Comparison of ENCODE assay signal across 18 cellular contexts in genomic region chr10:103110407-103110806, GRCh38.
DNase-seq lines count a peak whose midpoint lies in the region; ATAC-seq and TF ChIP-seq lines count a peak whose summit lies in the region.
"Had no signal": no experiment of that assay in that cellular context is flagged by ENCODE, and none has a peak within 500 bp of the region (broad histone marks: within the 10 kb centered on the region; RNA-seq: fewer than 3 reads in every experiment).

No MANE protein-coding gene starts in this region.

- no peak for ATAC-seq in lower lobe of right lung
- ATAC-seq in GM21390 (IDR thresholded peaks at IDR 0.05; ENCODE audit: unreplicated experiment), result no peak
- ATAC-seq: activated CD4-positive, CD25-positive, alpha-beta regulatory T cell treated with anti-CD3 and anti-CD28 coated beads, Interleukin-2, amount 50 U/mL, for 24 hours; stimulated activated naive CD8-positive, alpha-beta T cell treated with anti-CD3 and anti-CD28 coated beads, Interleukin-15, Interleukin-2, amounts not matched to agents 100 U/mL and 50 U/mL, for 24 hours had no signal

- peaks cover 17% of the 10 kb centered on the region for H3F3A ChIP-seq in GM23248 (ENCODE audit: insufficient read depth)

- H3K27ac ChIP-seq in GM23248 (0 out of 2 replicates have a peak overlapping the region, but pooled peaks have one; percentile 20), ascending aorta (peak overlapping the region; percentile 66 to 83), lower lobe of right lung (peak overlapping the region; percentile 61), suprapubic skin (peak overlapping the region; percentile 52)
- H3K27ac ChIP-seq: colonic mucosa had no signal

- no peak for TF ChIP-seq EP300 in suprapubic skin (IDR thresholded peaks at IDR 0.05)

- H3K4me3 ChIP-seq in GM23248 (no peak overlapping the region), ascending aorta (no peak overlapping the region), lower lobe of right lung (no peak overlapping the region), suprapubic skin (no peak overlapping the region)
- H3K4me3 ChIP-seq: colonic mucosa, left lung had no signal

- H3K79me2 ChIP-seq in GM23248 (ENCODE audit: insufficient read depth), result peaks cover 93% of the 10 kb centered on the region

- in situ Hi-C loops in GM23248 (cut with MboI), result no loop called here

- H3K9me2 ChIP-seq in GM23248 (ENCODE audit: insufficient read depth), result no peaks in the 10 kb centered on the region

- H3K9me3 ChIP-seq in GM23248 (ENCODE audit: low read depth) (no peaks in the 10 kb centered on the region), ascending aorta (no peaks in the 10 kb centered on the region), lower lobe of right lung (no peaks in the 10 kb centered on the region), suprapubic skin (no peaks in the 10 kb centered on the region)
- H3K9me3 ChIP-seq: colonic mucosa, left lung had no signal

- DNase-seq in GM23248 (no peak), ascending aorta (ENCODE audit: low spot score in 2 of 2) (no peak), lower lobe of right lung (no peak), suprapubic skin (ENCODE audit: low spot score in 2 of 2) (no peak), kidney tubule cell (ENCODE audit: low spot score) (no peak), NCI-H2081 treated with DMSO at 0.1 percent for 48 hours (lab: John Stamatoyannopoulos, UW) (no peak), NCI-H146 treated with DMSO at 0.1 percent for 48 hours (lab: John Stamatoyannopoulos, UW; ENCODE audit: unreplicated experiment) (no peak)
- DNase-seq: activated effector memory CD4-positive, alpha-beta T cell treated with Interleukin-2 at 50 U/mL for 16 hours; colonic mucosa; COR-L47; foreskin melanocyte; left lung; naive B cell; NCI-H2081; stimulated activated naive CD8-positive, alpha-beta T cell treated with anti-CD3 and anti-CD28 coated beads, Interleukin-15, Interleukin-2, amounts not matched to agents 100 U/mL and 50 U/mL, for 24 hours; T1000 had no signal

- peaks cover 5% of the 10 kb centered on the region; the same call in 1 of the 2 replicates for H4K20me1 ChIP-seq in GM23248 (ENCODE audit: insufficient read depth)

- H3K9ac ChIP-seq in GM23248, result no peak overlapping the region

- intact Hi-C loops in ascending aorta (cut with DNase I) (no loop called here), lower lobe of right lung (cut with DNase I) (no loop called here)

- no peaks in the 10 kb centered on the region for H3K27me3 ChIP-seq in GM23248 (replicated peaks; ENCODE audit: insufficient read depth)
- H3K27me3 ChIP-seq in ascending aorta, result no peaks in the 10 kb centered on the region
- no peaks in the 10 kb centered on the region for H3K27me3 ChIP-seq in lower lobe of right lung (ENCODE audit: low read depth)
- no peaks in the 10 kb centered on the region for H3K27me3 ChIP-seq in suprapubic skin
- H3K27me3 ChIP-seq: colonic mucosa, left lung had no signal

- no peak overlapping the region for H2AFZ ChIP-seq in GM23248

- TF ChIP-seq POLR2A in suprapubic skin (IDR thresholded peaks at IDR 0.05), result no peak

- H3K4me2 ChIP-seq in GM23248 (ENCODE audit: unreplicated experiment), result no peak overlapping the region

- H3K36me3 ChIP-seq in GM23248 (ENCODE audit: low read depth), result peaks cover 18% of the 10 kb centered on the region
- H3K36me3 ChIP-seq in ascending aorta, result no peaks in the 10 kb centered on the region
- peaks cover 19% of the 10 kb centered on the region for H3K36me3 ChIP-seq in lower lobe of right lung
- H3K36me3 ChIP-seq in suprapubic skin, result peaks cover under 1% of the 10 kb centered on the region
- H3K36me3 ChIP-seq: colonic mucosa had no signal

- TF ChIP-seq CTCF in ascending aorta (IDR thresholded peaks at IDR 0.05), result no peak
- no peak for TF ChIP-seq CTCF in lower lobe of right lung (IDR thresholded peaks at IDR 0.05)
- no peak for TF ChIP-seq CTCF in suprapubic skin (IDR thresholded peaks at IDR 0.05)

- H3K4me1 ChIP-seq in GM23248 (ENCODE audit: insufficient read depth) (peaks cover 6% of the 10 kb centered on the region), ascending aorta (peaks cover 22 to 56% of the 10 kb centered on the region in 2 donors), lower lobe of right lung (peaks cover 33% of the 10 kb centered on the region), suprapubic skin (peaks cover 30% of the 10 kb centered on the region)
- H3K4me1 ChIP-seq: colonic mucosa had no signal

Comparison
In these comparisons a context has a peak if more than half of its experiments do, and no peak if none do; other contexts are left out.
1. H3K27ac ChIP-seq: peak in every context shown above with its lines; median percentile 74 in ascending aorta; 61 in lower lobe of right lung; 52 in suprapubic skin; 20 in GM23248.